30 cellular contexts compared by ENCODE assay signal in genomic region chr3:22938739-22939138, GRCh38.
"Had no signal": no experiment of that assay in that cellular context is flagged by ENCODE, and none has a peak within 500 bp of the region (broad histone marks: within the 10 kb centered on the region; RNA-seq: fewer than 3 reads in every experiment).

No MANE protein-coding gene starts in this region.

- H3K4me1 Mint-ChIP-seq: immature natural killer cell; naive thymus-derived CD4-positive, alpha-beta T cell had no signal

- H3K27me3 Mint-ChIP-seq: naive thymus-derived CD4-positive, alpha-beta T cell; natural killer cell treated with Interleukin-12 subunit alpha and Interleukin-12 subunit beta and Interleukin-15 and Interleukin-18, amount 100 ng/mL, for 72 hours; stimulated activated naive CD8-positive, alpha-beta T cell treated with anti-CD3 and anti-CD28 coated beads, Interleukin-15, Interleukin-2, amounts not matched to agents 100 ng/mL and 50 ng/mL, for 24 hours had no signal

- H3K4me1 ChIP-seq: left lung, lower lobe of right lung, prostate gland, suprapubic skin, tibial artery, vagina had no signal

- H3K9me3 ChIP-seq: left lung, lower lobe of right lung, mucosa of descending colon, ovary, prostate gland, suprapubic skin, thoracic aorta, tibial artery, vagina had no signal

- H3K36me3 ChIP-seq: left lung, lower lobe of right lung, ovary, prostate gland, suprapubic skin, thoracic aorta, tibial artery, vagina had no signal

- DNase-seq: hypothalamus; immature natural killer cell; kidney; left colon; left lung; lower lobe of right lung; mammary epithelial cell; mesendoderm; mucosa of descending colon; naive thymus-derived CD4-positive, alpha-beta T cell; ovary; posterior cingulate gyrus; retina; right cardiac atrium; stimulated activated CD4-positive, alpha-beta T cell treated with anti-CD3 and anti-CD28 coated beads, Interleukin-12 subunit alpha, Interleukin-12 subunit beta, amount 100 ng/mL, for 4 hours; stimulated activated CD4-positive, alpha-beta T cell treated with anti-CD3 and anti-CD28 coated beads, Interleukin-15, amount 100 ng/mL, for 24 hours; stimulated activated CD4-positive, alpha-beta T cell treated with anti-CD3 and anti-CD28 coated beads, Interleukin-2, amount 100 ng/mL, for 24 hours; stimulated activated CD4-positive, alpha-beta T cell treated with anti-CD3 and anti-CD28 coated beads, Interleukin-4, amount 100 ng/mL, for 1 hour; stimulated activated naive CD4-positive, alpha-beta T cell; tibial artery; trophoblast cell had no signal

- ATAC-seq: left colon; mucosa of descending colon; naive thymus-derived CD4-positive, alpha-beta T cell; natural killer cell treated with Interleukin-12 subunit alpha and Interleukin-12 subunit beta and Interleukin-15 and Interleukin-18, amount 100 ng/mL, for 72 hours; right cardiac atrium; sciatic nerve had no signal

- H3K27me3 ChIP-seq: left lung, ovary, suprapubic skin, tibial artery, vagina had no signal

- H3K36me3 Mint-ChIP-seq: immature natural killer cell; mesothelial cell of epicardium; naive thymus-derived CD4-positive, alpha-beta T cell; natural killer cell treated with Interleukin-12 subunit alpha and Interleukin-12 subunit beta and Interleukin-15 and Interleukin-18, amount 100 ng/mL, for 72 hours had no signal

- H3K27ac Mint-ChIP-seq: immature natural killer cell; mesothelial cell of epicardium; naive thymus-derived CD4-positive, alpha-beta T cell; natural killer cell treated with Interleukin-12 subunit alpha and Interleukin-12 subunit beta and Interleukin-15 and Interleukin-18, amount 100 ng/mL, for 72 hours; stimulated activated naive CD8-positive, alpha-beta T cell treated with anti-CD3 and anti-CD28 coated beads, Interleukin-15, Interleukin-2, amounts not matched to agents 100 ng/mL and 50 ng/mL, for 24 hours had no signal

- H3K27ac ChIP-seq: left lung, lower lobe of right lung, ovary, prostate gland, skin epidermis, suprapubic skin, thoracic aorta, tibial artery, vagina had no signal

- H3K4me3 ChIP-seq: left lung, lower lobe of right lung, mucosa of descending colon, ovary, prostate gland, skin epidermis, suprapubic skin, thoracic aorta, tibial artery, vagina had no signal

- H3K9me3 Mint-ChIP-seq: stimulated activated naive CD8-positive, alpha-beta T cell treated with anti-CD3 and anti-CD28 coated beads, Interleukin-15, Interleukin-2, amounts not matched to agents 100 ng/mL and 50 ng/mL, for 24 hours had no signal

- H3K4me3 Mint-ChIP-seq: immature natural killer cell; mesothelial cell of epicardium; naive thymus-derived CD4-positive, alpha-beta T cell; natural killer cell treated with Interleukin-12 subunit alpha and Interleukin-12 subunit beta and Interleukin-15 and Interleukin-18, amount 100 ng/mL, for 72 hours; stimulated activated naive CD8-positive, alpha-beta T cell treated with anti-CD3 and anti-CD28 coated beads, Interleukin-15, Interleukin-2, amounts not matched to agents 100 ng/mL and 50 ng/mL, for 24 hours had no signal
